In genomic region chr2:195472835-195473234, GRCh38 we compare ENCODE assay signal across 26 cellular contexts.
"Had no signal": no experiment of that assay in that cellular context is flagged by ENCODE, and none has a peak within 500 bp of the region (broad histone marks: within the 10 kb centered on the region; RNA-seq: fewer than 3 reads in every experiment).

No MANE protein-coding gene starts in this region.

- H3K4me1 ChIP-seq: esophagus muscularis mucosa, left lung, prostate gland, right atrium auricular region, stomach, thyroid gland, vagina had no signal

- H3K4me3 Mint-ChIP-seq: nephron progenitor cell; stimulated activated effector memory CD8-positive, alpha-beta T cell treated with anti-CD3 and anti-CD28 coated beads, Interleukin-12 subunit alpha, Interleukin-12 subunit beta, amount 100 ng/mL, for 72 hours had no signal

- ATAC-seq: foreskin keratinocyte; left cardiac atrium; left lung; naive thymus-derived CD8-positive, alpha-beta T cell; sciatic nerve; stimulated activated effector memory CD8-positive, alpha-beta T cell treated with anti-CD3 and anti-CD28 coated beads, Interleukin-12 subunit alpha, Interleukin-12 subunit beta, amount 100 ng/mL, for 72 hours had no signal

- H3K36me3 Mint-ChIP-seq: stimulated activated effector memory CD8-positive, alpha-beta T cell treated with anti-CD3 and anti-CD28 coated beads, Interleukin-12 subunit alpha, Interleukin-12 subunit beta, amount 100 ng/mL, for 72 hours had no signal

- H3K27me3 Mint-ChIP-seq: naive thymus-derived CD8-positive, alpha-beta T cell had no signal

- H3K27ac ChIP-seq: esophagus muscularis mucosa, foreskin keratinocyte, heart right ventricle, left lung, prostate gland, right atrium auricular region, stomach, thyroid gland, vagina had no signal

- DNase-seq: dermis blood vessel endothelial cell; effector memory CD4-positive, alpha-beta T cell; foreskin keratinocyte; glutamatergic neuron; heart right ventricle; hippocampal formation; left cardiac atrium; left lung; mesenchymal stem cell; midbrain; naive thymus-derived CD8-positive, alpha-beta T cell; nephron progenitor cell; nucleus accumbens; stimulated activated CD4-positive, alpha-beta T cell treated with anti-CD3 and anti-CD28 coated beads, Interleukin-2, amount 100 ng/mL, for 24 hours; stimulated activated CD4-positive, alpha-beta T cell treated with anti-CD3 and anti-CD28 coated beads, Interleukin-4, amount 100 ng/mL, for 24 hours; stimulated activated naive CD4-positive, alpha-beta T cell treated with Interleukin-2 at 50 U/mL for 16 hours; stomach; thyroid gland; trophoblast cell had no signal

- H3K4me2 ChIP-seq: smooth muscle cell had no signal

- H3K4me3 ChIP-seq: esophagus muscularis mucosa, heart right ventricle, left lung, prostate gland, right atrium auricular region, smooth muscle cell, stomach, thyroid gland, vagina had no signal

- H3K9me3 ChIP-seq: esophagus muscularis mucosa, heart right ventricle, left lung, prostate gland, right atrium auricular region, stomach, thyroid gland, vagina had no signal

- H3K36me3 ChIP-seq: esophagus muscularis mucosa, heart right ventricle, left lung, prostate gland, right atrium auricular region, stomach, thyroid gland, vagina had no signal

- H3K9me3 Mint-ChIP-seq: nephron progenitor cell; stimulated activated effector memory CD8-positive, alpha-beta T cell treated with anti-CD3 and anti-CD28 coated beads, Interleukin-12 subunit alpha, Interleukin-12 subunit beta, amount 100 ng/mL, for 72 hours had no signal

- H3K27ac Mint-ChIP-seq: naive thymus-derived CD8-positive, alpha-beta T cell; nephron progenitor cell; stimulated activated effector memory CD8-positive, alpha-beta T cell treated with anti-CD3 and anti-CD28 coated beads, Interleukin-12 subunit alpha, Interleukin-12 subunit beta, amount 100 ng/mL, for 72 hours had no signal

- H3K27me3 ChIP-seq: esophagus muscularis mucosa, foreskin keratinocyte, left lung, right atrium auricular region, stomach, thyroid gland, vagina had no signal
